In the genomic region with DNA sequence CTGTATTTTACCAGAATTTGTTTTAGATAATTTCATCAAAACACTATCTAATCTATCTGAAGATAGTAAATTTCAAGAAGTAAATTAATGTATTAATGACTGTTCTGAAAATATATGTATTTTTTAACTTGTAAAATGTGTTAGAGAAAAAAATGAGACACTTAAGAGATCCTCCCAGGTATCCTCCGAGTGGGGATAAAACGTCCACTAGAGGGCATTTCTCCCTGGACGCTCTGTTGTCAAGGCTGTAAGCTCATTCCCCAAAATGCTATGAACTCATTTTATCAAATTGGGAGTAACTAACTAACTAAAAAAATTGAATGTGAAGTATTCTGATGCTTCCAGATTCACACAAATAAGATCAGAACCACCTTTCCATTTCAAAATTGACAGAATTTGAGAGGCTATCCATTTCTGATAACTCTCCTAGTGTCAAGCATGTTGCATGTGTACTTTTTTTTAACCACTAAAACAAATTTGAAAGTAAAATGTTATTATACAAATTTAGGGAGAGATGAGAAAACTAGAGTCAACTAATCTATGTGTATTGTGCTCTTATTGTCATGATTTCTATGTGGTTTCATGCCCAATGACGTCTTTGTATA, we compare ENCODE assay signal across 9 cellular contexts.
A peak's percentile ranks its signal among the peaks of the same experiment; 100 is the strongest.
DNase-seq lines count a peak whose midpoint lies in the region; ATAC-seq, FAIRE-seq and TF ChIP-seq lines count a peak whose summit lies in the region.
"Had no signal": no experiment of that assay in that cellular context is flagged by ENCODE, and none has a peak within 500 bp of the region (broad histone marks: within the 10 kb centered on the region; RNA-seq: fewer than 3 reads in every experiment).

No MANE protein-coding gene starts in this region.

- no peak overlapping the region for H2BK15ac ChIP-seq in H1 (ENCODE audit: low read length)

- H2BK5ac ChIP-seq in H1 (ENCODE audit: low read depth, low read length) = no peak overlapping the region

- no peak overlapping the region for H3K4me2 ChIP-seq in H1 (ENCODE audit: insufficient read depth in 1 of 2, low read depth in 2 of 2, low read length in 2 of 2)

- H3K4me3 ChIP-seq in cardiac muscle cell = no peak overlapping the region
- H3K4me3 ChIP-seq in NT2/D1 (ENCODE audit: insufficient read length, low read depth) = no peak overlapping the region
- no peak overlapping the region for H3K4me3 ChIP-seq in H1 (ENCODE audit: extremely low read depth in 1 of 4, insufficient read depth in 2 of 4, low read depth in 3 of 4, low read length in 4 of 4)

- H3K14ac ChIP-seq in H1 (ENCODE audit: insufficient read length) = no peak overlapping the region

- no peak overlapping the region for H2BK120ac ChIP-seq in H1 (replicated peaks; ENCODE audit: low read depth, low read length)

- intact Hi-C loops in Right ventricle myocardium inferior (cut with DNase I) = loop anchor here (2.0 kb wide), 1 partner anchor 867 kb away; no protein-coding TSS in a partner anchor

- H3K27ac ChIP-seq in cardiac muscle cell = no peak overlapping the region
- no peak overlapping the region for H3K27ac ChIP-seq in H1 (ENCODE audit: low read depth, low read length)

- no peak overlapping the region for H2BK12ac ChIP-seq in H1 (ENCODE audit: low read depth, low read length)

- H4K5ac ChIP-seq in H1 (ENCODE audit: insufficient read length, low read depth, low read length) = no peak overlapping the region

- H3K36me3 ChIP-seq in cardiac muscle cell (no peaks in the 10 kb centered on the region), NT2/D1 (ENCODE audit: insufficient read depth, insufficient read length, low read length) (no peaks in the 10 kb centered on the region), H1 (ENCODE audit: control insufficient read depth in 2 of 4, insufficient read depth in 4 of 4, low read length in 3 of 4) (no peaks in the 10 kb centered on the region)

- FAIRE-seq in H1 (lab: Jason Lieb, UNC) = no peak

- H3K79me1 ChIP-seq in H1 (ENCODE audit: low read depth, low read length) = no peaks in the 10 kb centered on the region

- H4K91ac ChIP-seq in H1 (replicated peaks; ENCODE audit: insufficient read length, low read length) = no peak overlapping the region

- no peak overlapping the region for H3K4ac ChIP-seq in H1 (replicated peaks; ENCODE audit: insufficient read length, low read depth, low read length)

- no peak overlapping the region for H3K18ac ChIP-seq in H1 (ENCODE audit: extremely low read depth, low read length)

- TF ChIP-seq POLR2A in H1 (IDR thresholded peaks at IDR 0.05; ENCODE audit: control extremely low read depth in 1 of 2, low read depth in 2 of 2, low read length in 2 of 2) = no peak

- WGBS in H1 (ENCODE audit: extremely low coverage in 1 of 2, insufficient coverage in 1 of 2, insufficient read length in 1 of 2, insufficient replicate concordance in 2 of 2, low coverage in 1 of 2, low lambda C conversion rate in 2 of 2, missing lambda C conversion rate in 1 of 2), 2 experiments = 23% methylated on average over 4 of the region's 4 CpGs; no CpG with 5 or more reads in 1 of the 2 experiments

- H3K27ac Mint-ChIP-seq in naive B cell = no peak overlapping the region
- H3K27ac Mint-ChIP-seq: dendritic cell treated with granulocyte-macrophage colony-stimulating factor and Interleukin-4, amounts not matched to agents 40 ng/mL and 50 ng/mL, for 4 days had no signal

- no peak overlapping the region for H2AK5ac ChIP-seq in H1 (ENCODE audit: low read depth, low read length)

- TF ChIP-seq RAD21 in H1 (IDR thresholded peaks at IDR 0.05 in 1 of 2, conservative IDR thresholded peaks at IDR 0.05 in 1 of 2; ENCODE audit: low read depth in 2 of 2, low read length in 2 of 2) = peak; percentile 66 to 74

- no peak overlapping the region for H3K23ac ChIP-seq in H1 (ENCODE audit: insufficient read length)

- no peaks in the 10 kb centered on the region for H3K4me1 ChIP-seq in cardiac muscle cell (ENCODE audit: low read depth)
- no peaks in the 10 kb centered on the region for H3K4me1 ChIP-seq in NT2/D1 (ENCODE audit: insufficient read depth, insufficient read length)
- no peaks in the 10 kb centered on the region for H3K4me1 ChIP-seq in H1 (replicated peaks in 1 of 4; ENCODE audit: control insufficient read depth in 3 of 4, insufficient read depth in 4 of 4, low read length in 3 of 4)

- DNase-seq in cardiac muscle cell (ENCODE audit: low read depth in 1 of 2, low spot score in 1 of 2) (peak; percentile 60 to 70), Right ventricle myocardium inferior (ENCODE audit: missing footprints) (no peak), NT2/D1 (ENCODE audit: low read depth, low spot score) (peak; percentile 50), H1 (ENCODE audit: low read depth in 1 of 2, low spot score in 2 of 2) (peak in 1 of 2 experiments; percentile 17), naive B cell (peak; percentile 1), DMS79 treated with DMSO at 0.1 percent for 48 hours (lab: John Stamatoyannopoulos, UW) (no peak), epidermal melanocyte (ENCODE audit: insufficient read length, low spot score) (no peak)

- POLR2A ChIA-PET in H1 (lab: Charles Lee; ENCODE audit: partially characterized antibody) = no interaction called here

- TF ChIP-seq EP300 in H1 (IDR thresholded peaks at IDR 0.05; ENCODE audit: borderline replicate concordance in 1 of 2, low read depth in 2 of 2, low read length in 2 of 2) = no peak

- H3K9me3 Mint-ChIP-seq in naive B cell = no peaks in the 10 kb centered on the region
- H3K9me3 Mint-ChIP-seq: dendritic cell treated with granulocyte-macrophage colony-stimulating factor and Interleukin-4, amounts not matched to agents 40 ng/mL and 50 ng/mL, for 4 days had no signal

- no peaks in the 10 kb centered on the region for H3K23me2 ChIP-seq in H1 (ENCODE audit: low read depth, low read length)

- TF ChIP-seq CTCF in cardiac muscle cell (IDR thresholded peaks at IDR 0.05; ENCODE audit: low read depth, low read length) = peak; percentile 77
- TF ChIP-seq CTCF in H1 (IDR thresholded peaks at IDR 0.05; ENCODE audit: control extremely low read depth in 1 of 3, insufficient read depth in 1 of 3, low read depth in 1 of 3, low read length in 3 of 3) = peak; percentile 34 to 70 (median 64)

- no peaks in the 10 kb centered on the region for H3K36me3 Mint-ChIP-seq in naive B cell

- no peak for ATAC-seq in Right ventricle myocardium inferior
- ATAC-seq in HG02610 (IDR thresholded peaks at IDR 0.05; ENCODE audit: unreplicated experiment) = peak; percentile 69
- no peak for ATAC-seq in naive B cell (ENCODE audit: low read depth in 2 of 2)

- H2BK20ac ChIP-seq in H1 (ENCODE audit: low read length) = no peak overlapping the region

- no peaks in the 10 kb centered on the region for H3K27me3 ChIP-seq in cardiac muscle cell
- H3K27me3 ChIP-seq in NT2/D1 (ENCODE audit: insufficient read depth, insufficient read length) = no peaks in the 10 kb centered on the region
- no peaks in the 10 kb centered on the region for H3K27me3 ChIP-seq in H1 (replicated peaks in 1 of 4; ENCODE audit: control insufficient read depth in 3 of 4, extremely low read depth in 1 of 4, insufficient read depth in 3 of 4, low read length in 3 of 4)

- H3K4me3 Mint-ChIP-seq in naive B cell = no peak overlapping the region
- H3K4me3 Mint-ChIP-seq: dendritic cell treated with granulocyte-macrophage colony-stimulating factor and Interleukin-4, amounts not matched to agents 40 ng/mL and 50 ng/mL, for 4 days had no signal

- no peak overlapping the region for H2AFZ ChIP-seq in H1 (ENCODE audit: low read length)

- no peaks in the 10 kb centered on the region for H3K79me2 ChIP-seq in H1 (ENCODE audit: control insufficient read depth in 1 of 2, insufficient read depth in 2 of 2, low read length in 2 of 2)

- H4K20me1 ChIP-seq in H1 (replicated peaks in 1 of 2; ENCODE audit: control insufficient read depth in 1 of 2, insufficient read depth in 2 of 2, low read length in 2 of 2) = no peaks in the 10 kb centered on the region

- H3K9me3 ChIP-seq in cardiac muscle cell (ENCODE audit: low read depth) = no peaks in the 10 kb centered on the region
- H3K9me3 ChIP-seq in NT2/D1 (ENCODE audit: insufficient read depth, low read length) = no peaks in the 10 kb centered on the region
- H3K9me3 ChIP-seq in H1 (ENCODE audit: insufficient read depth in 2 of 2, low read depth in 1 of 2, low read length in 1 of 2) = no peaks in the 10 kb centered on the region

- no peak overlapping the region for H4K8ac ChIP-seq in H1 (ENCODE audit: extremely low read depth, insufficient read depth, low read length)

- CTCF ChIA-PET in H1 (lab: Charles Lee; ENCODE audit: partially characterized antibody) = interaction anchor here (0.7 to 4.4 kb wide), 10 partner anchors 8 to 867 kb away, joined by 3 to 30 read pairs (median 4); no protein-coding TSS in a partner anchor

- no peak overlapping the region for H3K56ac ChIP-seq in H1 (replicated peaks; ENCODE audit: insufficient read length, low read depth, low read length)

- H3K27me3 Mint-ChIP-seq in naive B cell = peaks cover 0 to 9% (median 9%) of the 10 kb centered on the region in 3 donors
- H3K27me3 Mint-ChIP-seq: dendritic cell treated with granulocyte-macrophage colony-stimulating factor and Interleukin-4, amounts not matched to agents 40 ng/mL and 50 ng/mL, for 4 days had no signal

- H3K4me1 Mint-ChIP-seq in naive B cell = no peaks in the 10 kb centered on the region

- H3K9ac ChIP-seq in NT2/D1 (ENCODE audit: insufficient read length, low read depth) = no peak overlapping the region
- H3K9ac ChIP-seq in H1 (replicated peaks in 1 of 4; ENCODE audit: extremely low read depth in 1 of 4, low read depth in 3 of 4, low read length in 3 of 4) = no peak overlapping the region

TF ChIP-seq in H1, 55 proteins besides CTCF, POLR2A, EP300 and RAD21 (continues in another document):
- TF ChIP-seq SUZ12 (IDR thresholded peaks at IDR 0.05; ENCODE audit: low read length) (no peak), NANOG (IDR thresholded peaks at IDR 0.05; ENCODE audit: insufficient read depth, low read depth, low read length, poor library complexity, severe bottlenecking) (no peak), ASH2L (IDR thresholded peaks at IDR 0.05; ENCODE audit: low read length) (no peak), GABPA (IDR thresholded peaks at IDR 0.05; ENCODE audit: borderline replicate concordance, insufficient read depth, low read length) (no peak)

Comparison
In these comparisons a context has a peak if more than half of its experiments do, and no peak if none do; other contexts are left out.
1. DNase-seq: peak in cardiac muscle cell (2 of 2), NT2/D1 (single experiment) and naive B cell (single experiment); none in Right ventricle myocardium inferior (single experiment), DMS79 treated with DMSO at 0.1 percent for 48 hours (single experiment) and epidermal melanocyte (single experiment).